Comparison of ENCODE assay signal across 20 cellular contexts in the genomic region with DNA sequence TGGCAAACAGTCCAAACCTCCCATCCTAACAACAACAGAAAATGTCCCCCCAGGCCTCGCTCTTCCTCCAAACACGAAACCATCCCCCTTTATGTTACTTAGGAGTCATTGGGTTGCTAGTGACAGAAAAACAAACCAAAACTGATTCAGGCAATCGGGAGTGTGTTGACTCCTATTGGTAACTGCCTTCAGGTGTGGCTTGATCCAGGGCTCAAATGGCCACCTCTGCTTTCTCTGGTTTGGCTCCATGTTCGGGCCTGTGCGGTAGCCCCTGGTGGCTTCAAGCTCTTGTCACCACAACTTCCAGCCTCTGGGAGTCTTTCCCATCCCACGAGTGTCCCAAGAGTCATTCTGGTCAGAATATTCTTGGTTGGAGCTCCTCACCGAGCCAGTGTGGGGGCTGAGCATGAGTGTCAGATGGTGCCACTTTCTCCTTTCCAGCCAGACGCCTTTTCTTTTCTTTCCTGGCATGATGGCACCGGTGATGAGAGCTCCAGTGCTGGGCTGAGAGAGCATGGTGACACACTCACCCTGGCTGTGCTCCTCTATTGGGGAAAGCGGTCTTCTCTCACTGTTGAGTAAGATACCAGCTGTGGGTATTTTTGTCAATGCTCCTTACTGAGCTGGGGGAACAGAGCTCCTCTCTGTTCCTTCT. TPM values are rescaled to one million over a fixed set of nuclear protein-coding genes. Genes with fewer than 3 reads are reported as not detected.
DNase-seq lines count a peak whose midpoint lies in the region; ATAC-seq and TF ChIP-seq lines count a peak whose summit lies in the region.
"Had no signal": no experiment of that assay in that cellular context is flagged by ENCODE, and none has a peak within 500 bp of the region (broad histone marks: within the 10 kb centered on the region; RNA-seq: fewer than 3 reads in every experiment).

No MANE protein-coding gene starts in this region.

- H3K27ac ChIP-seq in BLaER1 treated with 17β-estradiol and CSF1 and Interleukin-3, amounts not matched to agents 10 nM and 100 nM: peak overlapping the region in 3 of 11 experiments; percentile 19 to 27 (median 23); a peak in 3 of 22 replicates
- no peak overlapping the region for H3K27ac ChIP-seq in CD4-positive, alpha-beta T cell (ENCODE audit: low read depth, low read length)
- H3K27ac ChIP-seq in SK-N-MC: peak overlapping the region; percentile 76; the same call in 1 of the 2 replicates
- no peak overlapping the region for H3K27ac ChIP-seq in neuronal stem cell (replicated peaks; ENCODE audit: low read length)
- H3K27ac ChIP-seq in mammary epithelial cell (ENCODE audit: insufficient read depth, low read depth, low read length): no peak overlapping the region
- H3K27ac ChIP-seq: KMS-11 had no signal

- no peak overlapping the region for H3K4me3 Mint-ChIP-seq in CD4-positive, alpha-beta T cell
- H3K4me3 Mint-ChIP-seq in activated CD4-positive, alpha-beta T cell treated with anti-CD3 and anti-CD28 coated beads for 36 hours: no peak overlapping the region
- H3K4me3 Mint-ChIP-seq: CD8-positive, alpha-beta T cell; T-cell had no signal

- CTCF ChIA-PET in CD4-positive, alpha-beta T cell (lab: Charles Lee): no interaction called here
- CTCF ChIA-PET in mammary epithelial cell (lab: Charles Lee; ENCODE audit: low non-redundant PET): no interaction called here
- CTCF ChIA-PET in activated CD4-positive, alpha-beta T cell treated with anti-CD3 and anti-CD28 coated beads for 36 hours (lab: Charles Lee): interaction anchor here (0.6 to 1.2 kb wide), 2 partner anchors 8 to 22 kb away, joined by 3 read pairs; no protein-coding TSS in a partner anchor

- H3K79me2 ChIP-seq in mammary epithelial cell (ENCODE audit: insufficient read depth, low read length): no peaks in the 10 kb centered on the region

- H3K4me2 ChIP-seq in BLaER1 treated with 17β-estradiol and CSF1 and Interleukin-3, amounts not matched to agents 10 nM and 100 nM: peak overlapping the region in 8 of 11 experiments; percentile 0 to 98 (median 69); a peak in 8 of 22 replicates
- H3K4me2 ChIP-seq in neuronal stem cell (ENCODE audit: insufficient read depth, low read length, poor library complexity, severe bottlenecking) (no peak overlapping the region), mammary epithelial cell (ENCODE audit: insufficient read depth, low read depth, low read length) (no peak overlapping the region)
- H3K4me2 ChIP-seq: KMS-11 had no signal

- no peak for DNase-seq in CD4-positive, alpha-beta T cell
- DNase-seq in SK-N-MC (ENCODE audit: low read depth, low spot score): no peak
- no peak for DNase-seq in neuronal stem cell (ENCODE audit: low spot score)
- no peak for DNase-seq in mammary epithelial cell
- DNase-seq in activated CD4-positive, alpha-beta T cell treated with anti-CD3 and anti-CD28 coated beads for 36 hours: no peak
- DNase-seq in DMS79 treated with DMSO at 0.1 percent for 48 hours (lab: John Stamatoyannopoulos, UW): no peak
- DNase-seq: BE2C, GOT3, NCI-H1417, NCI-H1694 treated with DMSO at 0.1 percent for 48 hours, NCI-H2081 treated with DMSO at 0.1 percent for 48 hours, NCI-H2171 treated with DMSO at 0.1 percent for 48 hours, NCI-H524 treated with DMSO at 0.1 percent for 48 hours, PC-3, Right ventricle myocardium superior, T-cell had no signal

- H2BK120ac ChIP-seq in neuronal stem cell (ENCODE audit: low read depth, low read length): no peak overlapping the region

- BruUV-seq in mammary epithelial cell (replicated peaks; lab: Mats Ljungman, UMichigan): no TSS peak

- no peak overlapping the region for H2AFZ ChIP-seq in neuronal stem cell (ENCODE audit: low read length)
- H2AFZ ChIP-seq in mammary epithelial cell (ENCODE audit: low read depth, low read length): no peak overlapping the region

- WGBS in neuronal stem cell (ENCODE audit: extremely low coverage in 2 of 2, insufficient read length in 2 of 2, insufficient replicate concordance in 1 of 2), 2 donors: no CpG with 5 or more reads among the region's 10 CpGs
- 67% methylated on average over 9 of the region's 10 CpGs for WGBS in mammary epithelial cell (ENCODE audit: low coverage, missing lambda C conversion rate)

- no peak overlapping the region for H2BK15ac ChIP-seq in neuronal stem cell (ENCODE audit: low read length)

- no peak overlapping the region for H4K91ac ChIP-seq in neuronal stem cell (ENCODE audit: low read depth, low read length, poor library complexity)

- POLR2A ChIA-PET in CD4-positive, alpha-beta T cell (lab: Charles Lee): no interaction called here
- POLR2A ChIA-PET in activated CD4-positive, alpha-beta T cell treated with anti-CD3 and anti-CD28 coated beads for 36 hours (lab: Charles Lee): interaction anchor here (0.6 kb wide), 1 partner anchor 80 kb away, joined by 3 read pairs; no protein-coding TSS in a partner anchor

- H3K9me3 Mint-ChIP-seq in CD4-positive, alpha-beta T cell: peaks cover 10% of the 10 kb centered on the region
- H3K9me3 Mint-ChIP-seq in activated CD4-positive, alpha-beta T cell treated with anti-CD3 and anti-CD28 coated beads for 36 hours (ENCODE audit: low read depth): no peaks in the 10 kb centered on the region
- H3K9me3 Mint-ChIP-seq: T-cell had no signal

- no peak overlapping the region for H3K18ac ChIP-seq in neuronal stem cell (ENCODE audit: low read length)

- no peaks in the 10 kb centered on the region for H3K9me3 ChIP-seq in BLaER1 treated with 17β-estradiol and CSF1 and Interleukin-3, amounts not matched to agents 10 nM and 100 nM (replicated peaks in 1 of 11)
- H3K9me3 ChIP-seq in CD4-positive, alpha-beta T cell (ENCODE audit: control insufficient read depth, low read length): no peaks in the 10 kb centered on the region
- no peaks in the 10 kb centered on the region for H3K9me3 ChIP-seq in SK-N-MC (ENCODE audit: low read depth, low read length)
- peaks cover 0 to 11% of the 10 kb centered on the region in 2 donors for H3K9me3 ChIP-seq in neuronal stem cell (replicated peaks in 1 of 2; ENCODE audit: control insufficient read depth in 2 of 2, insufficient read depth in 1 of 2, low read depth in 1 of 2, low read length in 2 of 2)
- no peaks in the 10 kb centered on the region for H3K9me3 ChIP-seq in mammary epithelial cell (replicated peaks; ENCODE audit: insufficient read depth, low read length)
- H3K9me3 ChIP-seq: BE2C had no signal

- H3K27me3 Mint-ChIP-seq in CD4-positive, alpha-beta T cell: no peaks in the 10 kb centered on the region
- H3K27me3 Mint-ChIP-seq in activated CD4-positive, alpha-beta T cell treated with anti-CD3 and anti-CD28 coated beads for 36 hours: peaks cover 1% of the 10 kb centered on the region
- H3K27me3 Mint-ChIP-seq: T-cell had no signal

- dilution Hi-C loops in mammary epithelial cell (cut with HindIII; ENCODE audit: low sequenced_read_pairs): no loop called here

- no peak overlapping the region for H2BK5ac ChIP-seq in neuronal stem cell (ENCODE audit: low read length)

- H3K4me3 ChIP-seq in BLaER1 treated with 17β-estradiol and CSF1 and Interleukin-3, amounts not matched to agents 10 nM and 100 nM: no peak overlapping the region
- H3K4me3 ChIP-seq in SK-N-MC: no peak overlapping the region
- H3K4me3 ChIP-seq in neuronal stem cell (ENCODE audit: low read length in 2 of 2): peak overlapping the region in 1 of 2 donors; percentile 17
- no peak overlapping the region for H3K4me3 ChIP-seq in mammary epithelial cell (replicated peaks in 1 of 3; ENCODE audit: insufficient read depth in 1 of 3, low read depth in 2 of 3, low read length in 3 of 3)

- no peak for TF ChIP-seq CTCF in CD4-positive, alpha-beta T cell (IDR thresholded peaks at IDR 0.05)
- TF ChIP-seq CTCF in mammary epithelial cell (conservative IDR thresholded peaks at IDR 0.05 in 1 of 2, IDR thresholded peaks at IDR 0.05 in 1 of 2; ENCODE audit: extremely low read depth in 1 of 2, insufficient read depth in 1 of 2, low read depth in 1 of 2, low read length in 2 of 2): no peak

- peak overlapping the region; percentile 81 for H2AK5ac ChIP-seq in neuronal stem cell (ENCODE audit: low read depth, low read length)

- no peaks in the 10 kb centered on the region for H3K36me3 ChIP-seq in BLaER1 treated with 17β-estradiol and CSF1 and Interleukin-3, amounts not matched to agents 10 nM and 100 nM
- H3K36me3 ChIP-seq in SK-N-MC (ENCODE audit: insufficient read depth, low read length) (no peaks in the 10 kb centered on the region; the same call in 1 of the 2 replicates), neuronal stem cell (replicated peaks in 1 of 2; ENCODE audit: control insufficient read depth in 2 of 2, insufficient read depth in 2 of 2, low read length in 2 of 2) (no peaks in the 10 kb centered on the region), mammary epithelial cell (ENCODE audit: insufficient read depth, low read length) (no peaks in the 10 kb centered on the region)
- H3K36me3 ChIP-seq: BE2C had no signal

- no peak overlapping the region for H3K4ac ChIP-seq in neuronal stem cell (ENCODE audit: low read length)

- peaks cover 54% of the 10 kb centered on the region for H3K4me1 Mint-ChIP-seq in CD4-positive, alpha-beta T cell (ENCODE audit: low read depth)
- H3K4me1 Mint-ChIP-seq in activated CD4-positive, alpha-beta T cell treated with anti-CD3 and anti-CD28 coated beads for 36 hours: peaks cover 36% of the 10 kb centered on the region

- H3K36me3 Mint-ChIP-seq in CD4-positive, alpha-beta T cell (ENCODE audit: low read depth): peaks cover 13% of the 10 kb centered on the region
- H3K36me3 Mint-ChIP-seq in activated CD4-positive, alpha-beta T cell treated with anti-CD3 and anti-CD28 coated beads for 36 hours (ENCODE audit: low read depth): no peaks in the 10 kb centered on the region
- H3K36me3 Mint-ChIP-seq: CD8-positive, alpha-beta T cell; T-cell had no signal

- no peak overlapping the region for H4K8ac ChIP-seq in neuronal stem cell (ENCODE audit: low read depth, low read length)

- H3K27me3 ChIP-seq in BLaER1 treated with 17β-estradiol and CSF1 and Interleukin-3, amounts not matched to agents 10 nM and 100 nM: peaks cover 0 to 4% (median 0%) of the 10 kb centered on the region in 11 experiments; a peak in 1 of 22 replicates
- no peaks in the 10 kb centered on the region for H3K27me3 ChIP-seq in CD4-positive, alpha-beta T cell (ENCODE audit: control insufficient read depth, insufficient read depth, low read length)
- H3K27me3 ChIP-seq in neuronal stem cell (ENCODE audit: control insufficient read depth in 3 of 3, insufficient read depth in 3 of 3, low read depth in 1 of 3, low read length in 3 of 3): peaks cover 0 to 47% (median 7%) of the 10 kb centered on the region in 3 experiments
- H3K27me3 ChIP-seq in mammary epithelial cell (ENCODE audit: insufficient read depth, low read length): peaks cover 2% of the 10 kb centered on the region

- H3K79me1 ChIP-seq in neuronal stem cell (ENCODE audit: low read depth, low read length): peaks cover 2% of the 10 kb centered on the region

- ATAC-seq in CD4-positive, alpha-beta T cell (ENCODE audit: poor library complexity): no peak
- ATAC-seq in activated CD4-positive, alpha-beta T cell treated with anti-CD3 and anti-CD28 coated beads for 36 hours: no peak
- ATAC-seq: CD8-positive, alpha-beta T cell; HCT116; PC-3; T-cell had no signal

- no peak overlapping the region for H3K14ac ChIP-seq in neuronal stem cell (ENCODE audit: low read length)

- H3K23ac ChIP-seq in neuronal stem cell (ENCODE audit: low read depth, low read length, poor library complexity): no peak overlapping the region

- peak overlapping the region; percentile 51 for H3K27ac Mint-ChIP-seq in CD4-positive, alpha-beta T cell
- H3K27ac Mint-ChIP-seq in activated CD4-positive, alpha-beta T cell treated with anti-CD3 and anti-CD28 coated beads for 36 hours: no peak overlapping the region
- H3K27ac Mint-ChIP-seq: CD8-positive, alpha-beta T cell; T-cell had no signal

- H4K20me1 ChIP-seq in BLaER1 treated with 17β-estradiol and CSF1 and Interleukin-3, amounts not matched to agents 10 nM and 100 nM: peaks cover 0 to 5% (median 0%) of the 10 kb centered on the region in 11 experiments; a peak in 5 of 22 replicates
- no peaks in the 10 kb centered on the region for H4K20me1 ChIP-seq in mammary epithelial cell (ENCODE audit: insufficient read depth, low read length)

- intact Hi-C loops in CD4-positive, alpha-beta T cell (cut with DNase I, micrococcal nuclease): no loop called here
- intact Hi-C loops in mammary epithelial cell (cut with micrococcal nuclease): loop anchor here (10.0 kb wide), 1 partner anchor 92 kb away; no protein-coding TSS in a partner anchor
- intact Hi-C loops in activated CD4-positive, alpha-beta T cell treated with anti-CD3 and anti-CD28 coated beads for 36 hours (cut with DNase I, micrococcal nuclease): no loop called here

- no peak overlapping the region for H2BK12ac ChIP-seq in neuronal stem cell (ENCODE audit: low read length)

- H3K9ac ChIP-seq in BLaER1 treated with 17β-estradiol and CSF1 and Interleukin-3, amounts not matched to agents 10 nM and 100 nM: no peak overlapping the region
- H3K9ac ChIP-seq in SK-N-MC (ENCODE audit: insufficient read length) (no peak overlapping the region), neuronal stem cell (ENCODE audit: low read depth, low read length, poor library complexity) (no peak overlapping the region), mammary epithelial cell (ENCODE audit: insufficient read depth, low read length) (no peak overlapping the region)
- H3K9ac ChIP-seq: KMS-11 had no signal

- H3K4me1 ChIP-seq in BLaER1 treated with 17β-estradiol and CSF1 and Interleukin-3, amounts not matched to agents 10 nM and 100 nM: peaks cover 46 to 100% (median 94%) of the 10 kb centered on the region in 10 experiments
- H3K4me1 ChIP-seq in neuronal stem cell (ENCODE audit: control insufficient read depth in 2 of 2, insufficient read depth in 1 of 2, low read depth in 1 of 2, low read length in 2 of 2) (peaks cover 4 to 11% of the 10 kb centered on the region in 2 donors), mammary epithelial cell (ENCODE audit: insufficient read depth, low read length) (no peaks in the 10 kb centered on the region)
- H3K4me1 ChIP-seq: BE2C had no signal

- in situ Hi-C loops in mammary epithelial cell (cut with MboI; ENCODE audit: low sequenced_read_pairs in 2 of 2): no loop called here

RNA-seq across cellular contexts. Expression of gene NOC4L, which starts 38.6 kb away (rescaled TPM):
- total RNA-seq in CD4-positive, alpha-beta T cell: 10 to 100 TPM; 21.8 to 22.3 TPM
- 24.2 TPM for polyA plus RNA-seq in neuronal stem cell (2013, experiment 1 of 2)
- polyA plus RNA-seq in neuronal stem cell (2013, experiment 2 of 2): 24.1 TPM
- total RNA-seq in mammary epithelial cell: 10 to 100 TPM; 17.5 to 27.7 TPM
- polyA plus RNA-seq in mammary epithelial cell: 10.3 TPM
- polyA minus RNA-seq in mammary epithelial cell: 7.5 TPM
- 10 to 100 TPM; 30.5 to 35.7 TPM for total RNA-seq in activated CD4-positive, alpha-beta T cell treated with anti-CD3 and anti-CD28 coated beads for 36 hours

RNA-seq across cellular contexts. Expression of gene DDX51, which starts 38.7 kb away (rescaled TPM):
- total RNA-seq in CD4-positive, alpha-beta T cell: 10 to 100 TPM; 58.0 to 59.3 TPM
- 8.5 TPM for polyA plus RNA-seq in neuronal stem cell (2013, experiment 1 of 2)
- polyA plus RNA-seq in neuronal stem cell (2013, experiment 2 of 2): 8.6 TPM
- total RNA-seq in mammary epithelial cell: 10 to 100 TPM in 1 of 2 donors, 1 to 10 TPM in 1; 8.8 to 20.4 TPM
- 12.5 TPM for polyA plus RNA-seq in mammary epithelial cell
- polyA minus RNA-seq in mammary epithelial cell: 17.8 TPM
- total RNA-seq in activated CD4-positive, alpha-beta T cell treated with anti-CD3 and anti-CD28 coated beads for 36 hours: 10 to 100 TPM; 19.2 to 31.4 TPM

Comparison
In these comparisons a context has a peak if more than half of its experiments do, and no peak if none do; other contexts are left out.
1. H3K4me2 ChIP-seq: peak in BLaER1 treated with 17β-estradiol and CSF1 and Interleukin-3, amounts not matched to agents 10 nM and 100 nM (8 of 11); none in neuronal stem cell (single experiment) and mammary epithelial cell (single experiment).